In the genomic region with DNA sequence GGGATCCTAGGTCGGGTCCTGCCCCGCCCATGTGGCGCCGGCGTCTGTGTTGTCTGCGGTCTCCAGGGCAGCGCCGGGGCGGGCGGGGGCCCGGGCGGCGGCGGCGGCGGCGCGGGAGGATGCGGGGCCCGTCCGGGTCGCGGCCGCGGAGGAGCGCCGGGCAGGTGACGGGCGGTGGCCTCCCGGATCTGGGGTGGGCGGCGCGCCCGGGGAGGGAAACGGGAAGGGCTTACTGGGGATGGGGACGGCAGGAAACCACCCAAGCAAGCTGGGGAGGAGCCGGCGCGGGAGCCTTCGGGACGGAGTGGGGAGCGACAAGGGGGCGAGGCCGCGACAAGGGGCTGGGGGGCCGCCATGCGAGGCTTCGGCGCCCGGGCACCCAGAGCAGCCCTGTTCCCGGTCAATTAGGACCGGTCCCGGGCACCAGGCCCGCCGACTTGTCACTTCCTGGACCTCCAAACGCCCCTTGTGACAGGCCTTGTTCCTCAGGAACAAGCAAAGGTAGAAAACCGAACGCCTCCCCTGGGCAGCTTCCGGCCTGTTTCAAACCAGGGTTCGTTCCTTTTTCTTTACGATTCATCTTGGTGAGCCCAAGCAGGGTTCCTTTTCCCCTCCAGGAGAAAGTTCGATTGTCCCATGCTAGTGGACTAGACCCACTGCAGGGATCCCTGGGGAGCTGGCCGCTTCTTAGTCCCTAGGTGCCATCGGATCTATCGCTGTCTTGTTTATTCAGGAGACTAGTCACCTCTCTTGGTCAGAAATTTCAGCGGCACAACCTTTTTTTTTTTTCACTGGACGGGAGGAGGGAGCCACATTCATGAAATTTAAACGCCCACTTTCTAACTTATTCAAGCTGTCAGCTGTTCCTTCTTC, we compare ENCODE assay signal across 9 cellular contexts. TPM values are rescaled to one million over a fixed set of nuclear protein-coding genes. Genes with fewer than 3 reads are reported as not detected.
A peak's percentile ranks its signal among the peaks of the same experiment; 100 is the strongest.
DNase-seq lines count a peak whose midpoint lies in the region; ATAC-seq and TF ChIP-seq lines count a peak whose summit lies in the region.
"Had no signal": no experiment of that assay in that cellular context is flagged by ENCODE, and none has a peak within 500 bp of the region (broad histone marks: within the 10 kb centered on the region; RNA-seq: fewer than 3 reads in every experiment).

No MANE protein-coding gene starts in this region.

- peak overlapping the region; percentile 89 for H2BK15ac ChIP-seq in neuronal stem cell (ENCODE audit: low read length)

- BruUV-seq in PC-9 (replicated peaks; lab: Mats Ljungman, UMichigan), result TSS peak; percentile 88

- H3K36me3 Mint-ChIP-seq in HFFc6 (ENCODE audit: low read depth), result peaks cover 14% of the 10 kb centered on the region

- intact Hi-C loops in PC-9 (cut with micrococcal nuclease; ENCODE audit: unreplicated experiment), result no loop called here

- H3K79me2 ChIP-seq in PC-9 (ENCODE audit: low read depth), result no peaks in the 10 kb centered on the region

- H3K27ac ChIP-seq in PC-9, result peak overlapping the region; percentile 71
- H3K27ac ChIP-seq in gastroesophageal sphincter, result peak overlapping the region; percentile 48 to 93 (median 88)
- H3K27ac ChIP-seq in neuronal stem cell (replicated peaks; ENCODE audit: low read length), result no peak overlapping the region
- H3K27ac ChIP-seq in suprapubic skin, result peak overlapping the region; percentile 87
- H3K27ac ChIP-seq: SJCRH30 had no signal

- peaks cover 11% of the 10 kb centered on the region for H3K4me1 ChIP-seq in PC-9 (replicated peaks; ENCODE audit: insufficient read depth)
- H3K4me1 ChIP-seq in gastroesophageal sphincter, result peaks cover 0 to 13% (median 0%) of the 10 kb centered on the region in 3 donors
- H3K4me1 ChIP-seq in neuronal stem cell (ENCODE audit: control insufficient read depth in 2 of 2, insufficient read depth in 1 of 2, low read depth in 1 of 2, low read length in 2 of 2), result peaks cover 2 to 12% of the 10 kb centered on the region in 2 donors
- peaks cover 4% of the 10 kb centered on the region for H3K4me1 ChIP-seq in suprapubic skin
- H3K4me1 ChIP-seq: SJCRH30 had no signal

- peak overlapping the region; percentile 66 for H3K14ac ChIP-seq in neuronal stem cell (ENCODE audit: low read length)

- H3K4me3 ChIP-seq in PC-9 (peak overlapping the region; percentile 64), gastroesophageal sphincter (peak overlapping the region; percentile 84 to 90), neuronal stem cell (ENCODE audit: low read length in 2 of 2) (peak overlapping the region; percentile 38 to 85), suprapubic skin (peak overlapping the region; percentile 75)
- H3K4me3 ChIP-seq: SJCRH30 had no signal

- no peak for TF ChIP-seq CTCF in HFFc6 (IDR thresholded peaks at IDR 0.05)
- TF ChIP-seq CTCF in PC-9 (conservative IDR thresholded peaks at IDR 0.05), result no peak
- TF ChIP-seq CTCF in gastroesophageal sphincter (IDR thresholded peaks at IDR 0.05), result no peak
- TF ChIP-seq CTCF in suprapubic skin (IDR thresholded peaks at IDR 0.05), result no peak

- no peaks in the 10 kb centered on the region for H4K20me1 ChIP-seq in PC-9 (ENCODE audit: insufficient read depth)

- no peaks in the 10 kb centered on the region for H3K79me1 ChIP-seq in neuronal stem cell (ENCODE audit: low read depth, low read length)

- no peak overlapping the region for H2BK5ac ChIP-seq in neuronal stem cell (ENCODE audit: low read length)

- H2AFZ ChIP-seq in PC-9 (peak overlapping the region; percentile 86), neuronal stem cell (ENCODE audit: low read length) (peak overlapping the region; percentile 96)

- H3K27me3 Mint-ChIP-seq in HFFc6 (ENCODE audit: insufficient read depth), result peaks cover 2% of the 10 kb centered on the region; the same call in 1 of the 2 replicates

- POLR2A ChIA-PET in PC-9 (lab: Charles Lee; ENCODE audit: unreplicated experiment), result interaction anchor here (0.7 kb wide), 1 partner anchor 155 kb away, joined by 6 read pairs; no protein-coding TSS in a partner anchor

- H2AK5ac ChIP-seq in neuronal stem cell (ENCODE audit: low read depth, low read length), result no peak overlapping the region

- peak overlapping the region; percentile 96 for H3K27ac Mint-ChIP-seq in HFFc6

- H3K4me2 ChIP-seq in PC-9 (peak overlapping the region; percentile 82), neuronal stem cell (ENCODE audit: insufficient read depth, low read length, poor library complexity, severe bottlenecking) (peak overlapping the region; percentile 84)

- H3K9me3 Mint-ChIP-seq in HFFc6, result no peaks in the 10 kb centered on the region

- DNase-seq in DMS114 treated with DMSO at 0.1 percent for 48 hours (lab: John Stamatoyannopoulos, UW; ENCODE audit: unreplicated experiment) (peak; percentile 9), HFFc6 (peak; percentile 73), PC-9 (peak; percentile 57 to 82), activated gamma-delta T cell treated with Interleukin-2 at 50 U/mL for 16 hours (peak; percentile 37), neuronal stem cell (ENCODE audit: low spot score) (peak; percentile 31), suprapubic skin (ENCODE audit: low spot score in 2 of 2) (peak; percentile 81 to 82)

- H3K4me1 Mint-ChIP-seq in HFFc6 (ENCODE audit: low read depth), result peaks cover 33% of the 10 kb centered on the region

- peak; percentile 87 for ATAC-seq in gastroesophageal sphincter
- no peak for ATAC-seq in HG02870 (IDR thresholded peaks at IDR 0.05; ENCODE audit: unreplicated experiment)

- H4K91ac ChIP-seq in neuronal stem cell (ENCODE audit: low read depth, low read length, poor library complexity), result no peak overlapping the region

- H3K36me3 ChIP-seq in PC-9 (ENCODE audit: low read depth) (no peaks in the 10 kb centered on the region), gastroesophageal sphincter (peaks cover 0 to 17% of the 10 kb centered on the region in 2 donors), neuronal stem cell (replicated peaks in 1 of 2; ENCODE audit: control insufficient read depth in 2 of 2, insufficient read depth in 2 of 2, low read length in 2 of 2) (no peaks in the 10 kb centered on the region), suprapubic skin (no peaks in the 10 kb centered on the region)
- H3K36me3 ChIP-seq: SJCRH30 had no signal

- peaks cover 10% of the 10 kb centered on the region; the same call in 1 of the 2 replicates for H3F3A ChIP-seq in PC-9 (ENCODE audit: insufficient read depth, low read depth)

- H2BK12ac ChIP-seq in neuronal stem cell (ENCODE audit: low read length), result no peak overlapping the region

- no peak overlapping the region for H2BK120ac ChIP-seq in neuronal stem cell (ENCODE audit: low read depth, low read length)

- H3K27me3 ChIP-seq in PC-9 (ENCODE audit: insufficient read depth, low read depth) (no peaks in the 10 kb centered on the region), gastroesophageal sphincter (no peaks in the 10 kb centered on the region), neuronal stem cell (ENCODE audit: control insufficient read depth in 3 of 3, insufficient read depth in 3 of 3, low read depth in 1 of 3, low read length in 3 of 3) (peaks cover 0 to 62% (median 7%) of the 10 kb centered on the region in 3 experiments), suprapubic skin (no peaks in the 10 kb centered on the region)
- H3K27me3 ChIP-seq: SJCRH30 had no signal

- no peak overlapping the region for H3K4ac ChIP-seq in neuronal stem cell (ENCODE audit: low read length)

- no peaks in the 10 kb centered on the region for H3K9me3 ChIP-seq in PC-9 (ENCODE audit: insufficient read depth, low read depth)
- no peaks in the 10 kb centered on the region for H3K9me3 ChIP-seq in gastroesophageal sphincter
- H3K9me3 ChIP-seq in neuronal stem cell (replicated peaks in 1 of 2; ENCODE audit: control insufficient read depth in 2 of 2, insufficient read depth in 1 of 2, low read depth in 1 of 2, low read length in 2 of 2), result no peaks in the 10 kb centered on the region
- no peaks in the 10 kb centered on the region for H3K9me3 ChIP-seq in suprapubic skin
- H3K9me3 ChIP-seq: SJCRH30 had no signal

- H3K4me3 Mint-ChIP-seq in HFFc6, result peak overlapping the region; percentile 90

- H3K9me2 ChIP-seq in PC-9 (ENCODE audit: insufficient read depth), result no peaks in the 10 kb centered on the region

- H3K18ac ChIP-seq in neuronal stem cell (ENCODE audit: low read length), result peak overlapping the region; percentile 86

- peak overlapping the region; percentile 79 for H3K9ac ChIP-seq in neuronal stem cell (ENCODE audit: low read depth, low read length, poor library complexity)

- CTCF ChIA-PET in PC-9 (lab: Charles Lee), result interaction anchor here (0.5 to 1.1 kb wide), 6 partner anchors 17 to 286 kb away, joined by 3 to 9 read pairs (median 4); no protein-coding TSS in a partner anchor

- WGBS in gastroesophageal sphincter (ENCODE audit: low coverage in 1 of 2), 2 donors, result 1 to 2% methylated on average over 11 to 14 of the region's 68 CpGs
- no CpG with 5 or more reads among the region's 68 CpGs for WGBS in neuronal stem cell (ENCODE audit: extremely low coverage in 2 of 2, insufficient read length in 2 of 2, insufficient replicate concordance in 1 of 2), 2 donors
- WGBS in suprapubic skin, result under 1% methylated on average over 28 of the region's 68 CpGs

- no peak for TF ChIP-seq POLR2A in gastroesophageal sphincter (IDR thresholded peaks at IDR 0.05)
- no peak for TF ChIP-seq POLR2A in suprapubic skin (IDR thresholded peaks at IDR 0.05)

- no peak overlapping the region for H4K8ac ChIP-seq in neuronal stem cell (ENCODE audit: low read depth, low read length)

- TF ChIP-seq EP300 in gastroesophageal sphincter (IDR thresholded peaks at IDR 0.05) (no peak), suprapubic skin (IDR thresholded peaks at IDR 0.05) (no peak)

- peak overlapping the region; percentile 47 for H3K23ac ChIP-seq in neuronal stem cell (ENCODE audit: low read depth, low read length, poor library complexity)

RNA-seq across cellular contexts. Expression of gene JHY, which starts 0.5 kb away (rescaled TPM):
- 1 to 10 TPM; 5.2 to 6.4 (median 5.7) TPM for total RNA-seq in HFFc6 (2021; fragmentation: NEBNext Ultra II Directional; extraction: Animal tissue kit (Norgen Biotek cat#: 25700))
- total RNA-seq in PC-9 (2021) (4.6 and 6.2 TPM in 2 replicates), gastroesophageal sphincter (10 to 100 TPM in 2 of 4 donors, 1 to 10 TPM in 2; 6.9 to 15.6 (median 10.2) TPM), suprapubic skin (1 to 10 TPM; 2.5 to 7.6 (median 3.9) TPM)
- 2.7 TPM for polyA plus RNA-seq in neuronal stem cell (2013, experiment 1 of 2)
- 2.9 TPM for polyA plus RNA-seq in neuronal stem cell (2013, experiment 2 of 2)
- total RNA-seq: SJCRH30 had no signal

RNA-seq across cellular contexts. Expression of gene CRTAM, which starts 44.7 kb away (rescaled TPM):
- total RNA-seq in HFFc6 (2021; fragmentation: NEBNext Ultra II Directional; extraction: Animal tissue kit (Norgen Biotek cat#: 25700)), result not detected
- total RNA-seq in PC-9 (2021) (not detected in 2 replicates), gastroesophageal sphincter (not detected), suprapubic skin (under 1 TPM in 1 of 4 donors, not detected in 3; 0.21 TPM)
- polyA plus RNA-seq in neuronal stem cell (2013, experiment 1 of 2), result not detected
- not detected for polyA plus RNA-seq in neuronal stem cell (2013, experiment 2 of 2)
- total RNA-seq: SJCRH30 had no signal

Comparison
In these comparisons a context has a peak if more than half of its experiments do, and no peak if none do; other contexts are left out.
1. DNase-seq: peak in every context shown above with its lines; median percentile 82 in suprapubic skin; 73 in HFFc6; 70 in PC-9; 37 in activated gamma-delta T cell treated with Interleukin-2 at 50 U/mL for 16 hours; 31 in neuronal stem cell; 9 in DMS114 treated with DMSO at 0.1 percent for 48 hours.